28 cellular contexts compared by ENCODE assay signal in the genomic region with DNA sequence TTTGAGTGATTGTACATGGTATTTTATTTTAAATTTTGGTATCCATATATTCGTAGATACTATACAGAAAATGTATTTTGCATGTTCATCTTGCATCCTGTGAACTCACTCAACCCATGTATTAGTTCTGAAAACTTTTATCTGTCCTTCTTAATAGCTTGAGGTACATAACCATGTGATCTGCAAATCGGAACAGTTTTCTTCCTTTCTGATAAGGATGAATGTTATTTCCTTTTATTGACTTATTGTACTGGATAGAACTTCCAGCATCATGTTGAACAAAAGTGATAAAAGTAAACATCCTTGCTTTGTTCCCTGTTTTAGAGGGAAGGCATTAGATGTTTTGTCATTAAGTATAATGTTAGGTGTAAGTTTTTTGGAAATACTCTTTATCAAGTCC.
"Had no signal": no experiment of that assay in that cellular context is flagged by ENCODE, and none has a peak within 500 bp of the region (broad histone marks: within the 10 kb centered on the region; RNA-seq: fewer than 3 reads in every experiment).

No MANE protein-coding gene starts in this region.

- H3K4me3 ChIP-seq: colonic mucosa, coronary artery, dorsolateral prefrontal cortex, esophagus muscularis mucosa, esophagus squamous epithelium, gastrocnemius medialis, gastroesophageal sphincter, heart left ventricle, heart right ventricle had no signal

- DNase-seq: colonic mucosa; cortex of kidney; dermis blood vessel endothelial cell; dorsolateral prefrontal cortex; effector CD4-positive, alpha-beta T cell; effector CD8-positive, alpha-beta T cell; effector memory CD4-positive, alpha-beta T cell; effector memory CD8-positive, alpha-beta T cell; endodermal cell; erythroblast; esophagus squamous epithelium; foreskin fibroblast; foreskin keratinocyte; foreskin melanocyte; gastrocnemius medialis; glutamatergic neuron; head of caudate nucleus; heart left ventricle; heart right ventricle had no signal

- H3K36me3 ChIP-seq: colonic mucosa, esophagus muscularis mucosa, esophagus squamous epithelium, gastrocnemius medialis, gastroesophageal sphincter, heart left ventricle, heart right ventricle had no signal

- H3K27me3 ChIP-seq: colonic mucosa, esophagus squamous epithelium, foreskin keratinocyte, gastrocnemius medialis, heart left ventricle had no signal

- H3K27ac ChIP-seq: colonic mucosa, coronary artery, dorsolateral prefrontal cortex, epithelial cell of prostate, esophagus muscularis mucosa, esophagus squamous epithelium, foreskin keratinocyte, gastrocnemius medialis, gastroesophageal sphincter, heart left ventricle, heart right ventricle had no signal

- H3K9me3 ChIP-seq: colonic mucosa, esophagus squamous epithelium, gastrocnemius medialis had no signal

- H3K4me1 ChIP-seq: colonic mucosa, esophagus muscularis mucosa, esophagus squamous epithelium, foreskin keratinocyte, gastrocnemius medialis, gastroesophageal sphincter, heart left ventricle, heart right ventricle had no signal

- ATAC-seq: effector memory CD8-positive, alpha-beta T cell; esophagus mucosa; foreskin keratinocyte; gastrocnemius medialis; gastroesophageal sphincter; heart left ventricle; heart right ventricle had no signal

- FAIRE-seq: colon, endometrium, endothelial cell of umbilical vein, frontal cortex had no signal
